Comparison of ENCODE assay signal across 21 cellular contexts in the genomic region with DNA sequence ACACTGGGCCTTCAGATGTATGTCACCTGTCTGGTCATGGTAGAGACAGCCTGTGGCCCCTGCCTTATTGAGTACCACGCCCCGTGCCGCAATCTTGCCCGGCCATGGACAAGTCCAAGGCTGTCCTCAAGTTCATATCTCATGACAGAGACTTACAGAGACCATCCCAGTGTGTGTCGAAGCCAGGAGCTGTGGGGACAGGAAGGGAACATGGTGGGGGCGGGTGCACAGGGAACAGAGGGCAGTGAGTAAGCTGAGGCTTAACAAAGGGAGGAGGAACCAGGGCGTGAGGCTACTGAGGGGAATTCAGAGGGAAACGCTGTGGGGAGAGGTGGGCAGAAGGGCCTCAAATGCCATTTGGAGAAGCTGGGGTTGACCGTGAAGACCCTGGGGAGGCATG.
A peak's percentile ranks its signal among the peaks of the same experiment; 100 is the strongest.
DNase-seq lines count a peak whose midpoint lies in the region; ATAC-seq and TF ChIP-seq lines count a peak whose summit lies in the region.
"Had no signal": no experiment of that assay in that cellular context is flagged by ENCODE, and none has a peak within 500 bp of the region (broad histone marks: within the 10 kb centered on the region; RNA-seq: fewer than 3 reads in every experiment).

No MANE protein-coding gene starts in this region.

- H3K4me1 ChIP-seq in SJSA1 (replicated peaks) (peaks cover 72% of the 10 kb centered on the region), stomach (peaks cover 13 to 26% (median 17%) of the 10 kb centered on the region in 4 donors), transverse colon (peaks cover 0 to 9% (median 3%) of the 10 kb centered on the region in 4 donors)

- ATAC-seq in left ventricle myocardium superior = peak; percentile 34
- peak; percentile 25 for ATAC-seq in omental fat pad (ENCODE audit: low FRiP score)
- ATAC-seq: CD8-positive, alpha-beta T cell had no signal

- in situ Hi-C loops in transverse colon (cut with MboI; ENCODE audit: low pct_ligation_motif_present in 1 of 4, low pct_unique_long_range_greater_than_20kb in 1 of 4, low sequenced_read_pairs in 3 of 4) = no loop called here

- H3K4me3 Mint-ChIP-seq in activated CD4-positive, alpha-beta T cell treated with anti-CD3 and anti-CD28 coated beads, Interleukin-2, amount 10 ng/mL, durations not matched to agents 24 days and 14 days = no peak overlapping the region
- H3K4me3 Mint-ChIP-seq: B cell; CD8-positive, alpha-beta T cell; HFFc6 had no signal

- DNase-seq in EH (ENCODE audit: low read depth) (peak; percentile 14), SJSA1 (ENCODE audit: low read depth in 1 of 2, low spot score in 2 of 2) (peak; percentile 78 to 86), left ventricle myocardium superior (no peak), omental fat pad (ENCODE audit: low spot score) (no peak), stomach (no peak), transverse colon (no peak), caudate nucleus (lab: John Stamatoyannopoulos, UW) (no peak)
- DNase-seq in activated CD4-positive, alpha-beta T cell treated with anti-CD3 and anti-CD28 coated beads, Interleukin-2, amount 10 ng/mL, durations not matched to agents 24 days and 14 days = no peak
- DNase-seq: GOT3, HFFc6, Karpas-422, MM.1S, NCI-H1105, NCI-H187, NCI-H2171, NCI-H510A treated with DMSO at 0.1 percent for 48 hours, OCI-M1 had no signal

- H3K27ac ChIP-seq in SJSA1 = peak overlapping the region; percentile 98
- H3K27ac ChIP-seq in stomach = no peak overlapping the region
- H3K27ac ChIP-seq in transverse colon = no peak overlapping the region
- H3K27ac ChIP-seq in caudate nucleus (ENCODE audit: low read depth, low read length) = no peak overlapping the region
- H3K27ac ChIP-seq: RWPE1, SK-N-MC had no signal

- H3K9me3 Mint-ChIP-seq in activated CD4-positive, alpha-beta T cell treated with anti-CD3 and anti-CD28 coated beads, Interleukin-2, amount 10 ng/mL, durations not matched to agents 24 days and 14 days = no peaks in the 10 kb centered on the region
- H3K9me3 Mint-ChIP-seq: CD8-positive, alpha-beta T cell; HFFc6 had no signal

- H3K36me3 Mint-ChIP-seq in activated CD4-positive, alpha-beta T cell treated with anti-CD3 and anti-CD28 coated beads, Interleukin-2, amount 10 ng/mL, durations not matched to agents 24 days and 14 days (ENCODE audit: low read depth) = no peaks in the 10 kb centered on the region
- H3K36me3 Mint-ChIP-seq: CD8-positive, alpha-beta T cell had no signal

- H3K27me3 ChIP-seq in SJSA1 (replicated peaks) (no peaks in the 10 kb centered on the region), stomach (peaks cover 0 to 43% (median 0%) of the 10 kb centered on the region in 3 donors), transverse colon (peaks cover 4% of the 10 kb centered on the region)

- H3K4me1 Mint-ChIP-seq in activated CD4-positive, alpha-beta T cell treated with anti-CD3 and anti-CD28 coated beads, Interleukin-2, amount 10 ng/mL, durations not matched to agents 24 days and 14 days = no peaks in the 10 kb centered on the region
- H3K4me1 Mint-ChIP-seq: B cell had no signal

- no peak overlapping the region for H3K27ac Mint-ChIP-seq in activated CD4-positive, alpha-beta T cell treated with anti-CD3 and anti-CD28 coated beads, Interleukin-2, amount 10 ng/mL, durations not matched to agents 24 days and 14 days
- H3K27ac Mint-ChIP-seq: B cell; CD8-positive, alpha-beta T cell; HFFc6 had no signal

- H3K27me3 Mint-ChIP-seq in activated CD4-positive, alpha-beta T cell treated with anti-CD3 and anti-CD28 coated beads, Interleukin-2, amount 10 ng/mL, durations not matched to agents 24 days and 14 days = peaks cover 5% of the 10 kb centered on the region

- intact Hi-C loops in left ventricle myocardium superior (cut with micrococcal nuclease) = no loop called here
- intact Hi-C loops in stomach (cut with DNase I; ENCODE audit: low total_unique reads) = no loop called here
- intact Hi-C loops in transverse colon (cut with DNase I; ENCODE audit: low total_unique reads) = no loop called here
- intact Hi-C loops in activated CD4-positive, alpha-beta T cell treated with anti-CD3 and anti-CD28 coated beads, Interleukin-2, amount 10 ng/mL, durations not matched to agents 24 days and 14 days (cut with micrococcal nuclease) = no loop called here

- no peaks in the 10 kb centered on the region for H3K36me3 ChIP-seq in SJSA1
- H3K36me3 ChIP-seq in stomach = no peaks in the 10 kb centered on the region
- H3K36me3 ChIP-seq in transverse colon = no peaks in the 10 kb centered on the region

- WGBS in stomach, 5 donors = 65 to 77% (median 71%) methylated on average over 9 of the region's 9 CpGs
- 38 to 68% methylated on average over 2 to 9 of the region's 9 CpGs for WGBS in transverse colon (ENCODE audit: low coverage in 1 of 2), 2 donors

- H3K9me3 ChIP-seq in SJSA1 (replicated peaks) = no peaks in the 10 kb centered on the region
- H3K9me3 ChIP-seq in stomach = no peaks in the 10 kb centered on the region
- no peaks in the 10 kb centered on the region for H3K9me3 ChIP-seq in transverse colon

- TF ChIP-seq CTCF in omental fat pad (IDR thresholded peaks at IDR 0.05) (no peak), stomach (IDR thresholded peaks at IDR 0.05) (no peak), transverse colon (IDR thresholded peaks at IDR 0.05) (no peak)

- no peak for TF ChIP-seq POLR2A in stomach (IDR thresholded peaks at IDR 0.05)
- no peak for TF ChIP-seq POLR2A in transverse colon (IDR thresholded peaks at IDR 0.05)

- H3K4me3 ChIP-seq in SJSA1 = no peak overlapping the region
- H3K4me3 ChIP-seq in stomach = no peak overlapping the region
- H3K4me3 ChIP-seq in transverse colon = no peak overlapping the region
- H3K4me3 ChIP-seq: SK-N-MC had no signal

- TF ChIP-seq EP300 in stomach (IDR thresholded peaks at IDR 0.05) (no peak), transverse colon (IDR thresholded peaks at IDR 0.05; ENCODE audit: low read depth) (no peak)

Comparison
In these comparisons a context has a peak if more than half of its experiments do, and no peak if none do; other contexts are left out.
1. DNase-seq: peak in EH (single experiment) and SJSA1 (2 of 2); none in left ventricle myocardium superior (single experiment), omental fat pad (single experiment), stomach (single experiment), transverse colon (single experiment), caudate nucleus (0 of 61) and activated CD4-positive, alpha-beta T cell treated with anti-CD3 and anti-CD28 coated beads, Interleukin-2, amount 10 ng/mL, durations not matched to agents 24 days and 14 days (single experiment).